Comparison of ENCODE assay signal across 8 cellular contexts in genomic region chr11:35083181-35084061, GRCh38. TPM values are rescaled to one million over a fixed set of nuclear protein-coding genes. Genes with fewer than 3 reads are reported as not detected.
DNase-seq lines count a peak whose midpoint lies in the region; ATAC-seq and TF ChIP-seq lines count a peak whose summit lies in the region.

No MANE protein-coding gene starts in this region.

- no TSS peak for BruUV-seq in Caco-2 (replicated peaks; lab: Mats Ljungman, UMichigan)

- POLR2A ChIA-PET in Caco-2 (lab: Charles Lee), result no interaction called here

- H3K36me3 Mint-ChIP-seq in activated T-helper 2 cell treated with anti-CD3 and anti-CD28 coated beads, Interferon-gamma antibody, Interleukin-2, Interleukin-4, amounts not matched to agents 10 μg/mL and 5 μg/mL and 100 μg/mL, durations not matched to agents 14 hours and 24 hours and 36 hours (ENCODE audit: low read depth), result no peaks in the 10 kb centered on the region
- no peaks in the 10 kb centered on the region for H3K36me3 Mint-ChIP-seq in Caco-2 (ENCODE audit: insufficient read depth, unreplicated experiment)

- H3K4me1 Mint-ChIP-seq in activated T-helper 2 cell treated with anti-CD3 and anti-CD28 coated beads, Interferon-gamma antibody, Interleukin-2, Interleukin-4, amounts not matched to agents 10 μg/mL and 5 μg/mL and 100 μg/mL, durations not matched to agents 14 hours and 24 hours and 36 hours (ENCODE audit: low read depth), result peaks cover 81% of the 10 kb centered on the region
- H3K4me1 Mint-ChIP-seq in Caco-2 (ENCODE audit: low read depth, unreplicated experiment), result no peaks in the 10 kb centered on the region

- no peaks in the 10 kb centered on the region for H3K9me3 ChIP-seq in NT2/D1 (ENCODE audit: insufficient read depth, low read length)
- 0 out of 2 replicates have a peak, but pooled peaks cover 2% of the 10 kb centered on the region for H3K9me3 ChIP-seq in Caco-2

- H3K4me1 ChIP-seq in NT2/D1 (ENCODE audit: insufficient read depth, insufficient read length) (no peaks in the 10 kb centered on the region), Caco-2 (no peaks in the 10 kb centered on the region; the same call in 1 of the 2 replicates)

- H3K27me3 ChIP-seq in NT2/D1 (ENCODE audit: insufficient read depth, insufficient read length) (no peaks in the 10 kb centered on the region), Caco-2 (replicated peaks; ENCODE audit: control insufficient read depth, insufficient read depth, low read length) (no peaks in the 10 kb centered on the region)

- no peaks in the 10 kb centered on the region for H3K27me3 Mint-ChIP-seq in activated T-helper 2 cell treated with anti-CD3 and anti-CD28 coated beads, Interferon-gamma antibody, Interleukin-2, Interleukin-4, amounts not matched to agents 10 μg/mL and 5 μg/mL and 100 μg/mL, durations not matched to agents 14 hours and 24 hours and 36 hours (ENCODE audit: low read depth)
- no peaks in the 10 kb centered on the region for H3K27me3 Mint-ChIP-seq in Caco-2 (ENCODE audit: insufficient read depth, unreplicated experiment)

- TF ChIP-seq CTCF in retinal pigment epithelial cell (conservative IDR thresholded peaks at IDR 0.05; ENCODE audit: low read depth, low read length) (no peak), Caco-2 (IDR thresholded peaks at IDR 0.05; ENCODE audit: insufficient read depth in 1 of 2, low read depth in 1 of 2, low read length in 1 of 2, severe bottlenecking in 1 of 2, unreplicated experiment in 1 of 2) (no peak)

- CTCF ChIA-PET in Caco-2 (lab: Charles Lee), result no interaction called here

- H3K9me3 Mint-ChIP-seq in activated T-helper 2 cell treated with anti-CD3 and anti-CD28 coated beads, Interferon-gamma antibody, Interleukin-2, Interleukin-4, amounts not matched to agents 10 μg/mL and 5 μg/mL and 100 μg/mL, durations not matched to agents 14 hours and 24 hours and 36 hours, result no peaks in the 10 kb centered on the region
- no peaks in the 10 kb centered on the region for H3K9me3 Mint-ChIP-seq in Caco-2 (ENCODE audit: unreplicated experiment)

- intact Hi-C loops in activated T-helper 2 cell treated with anti-CD3 and anti-CD28 coated beads, Interferon-gamma antibody, Interleukin-2, Interleukin-4, amounts not matched to agents 10 μg/mL and 5 μg/mL and 100 μg/mL, durations not matched to agents 14 hours and 24 hours and 36 hours (cut with micrococcal nuclease), result loop anchor here (1.0 to 2.0 kb wide), 7 partner anchors 17 to 309 kb away; no protein-coding TSS in a partner anchor
- intact Hi-C loops in Caco-2 (cut with micrococcal nuclease; ENCODE audit: unreplicated experiment), result no loop called here

- DNase-seq in NT2/D1 (ENCODE audit: low read depth, low spot score) (peak; percentile 71), germinal center (ENCODE audit: low spot score) (peak; percentile 75), retinal pigment epithelial cell (ENCODE audit: low read depth) (peak; percentile 53), Caco-2 (no peak), RKO (ENCODE audit: low spot score) (no peak)
- peak; percentile 62 for DNase-seq in activated T-helper 2 cell treated with anti-CD3 and anti-CD28 coated beads, Interferon-gamma antibody, Interleukin-2, Interleukin-4, amounts not matched to agents 10 μg/mL and 5 μg/mL and 100 μg/mL, durations not matched to agents 14 hours and 24 hours and 36 hours (ENCODE audit: low spot score)

- H3K4me3 ChIP-seq in NT2/D1 (ENCODE audit: insufficient read length, low read depth) (no peak overlapping the region), retinal pigment epithelial cell (ENCODE audit: low read length) (no peak overlapping the region), Caco-2 (ENCODE audit: low read depth, low read length) (no peak overlapping the region)

- H3K27ac Mint-ChIP-seq in activated T-helper 2 cell treated with anti-CD3 and anti-CD28 coated beads, Interferon-gamma antibody, Interleukin-2, Interleukin-4, amounts not matched to agents 10 μg/mL and 5 μg/mL and 100 μg/mL, durations not matched to agents 14 hours and 24 hours and 36 hours, result peak overlapping the region; percentile 69
- H3K27ac Mint-ChIP-seq in Caco-2 (ENCODE audit: unreplicated experiment), result no peak overlapping the region

- H3K4me3 Mint-ChIP-seq in activated T-helper 2 cell treated with anti-CD3 and anti-CD28 coated beads, Interferon-gamma antibody, Interleukin-2, Interleukin-4, amounts not matched to agents 10 μg/mL and 5 μg/mL and 100 μg/mL, durations not matched to agents 14 hours and 24 hours and 36 hours (ENCODE audit: low read depth), result no peak overlapping the region
- H3K4me3 Mint-ChIP-seq in Caco-2 (ENCODE audit: unreplicated experiment), result no peak overlapping the region

- H3K9ac ChIP-seq in NT2/D1 (ENCODE audit: insufficient read length, low read depth), result no peak overlapping the region

- H3K36me3 ChIP-seq in NT2/D1 (ENCODE audit: insufficient read depth, insufficient read length, low read length), result no peaks in the 10 kb centered on the region
- H3K36me3 ChIP-seq in Caco-2 (ENCODE audit: control insufficient read depth, insufficient read depth, low read length), result no peaks in the 10 kb centered on the region

- ATAC-seq in GM18508 (IDR thresholded peaks at IDR 0.05; ENCODE audit: insufficient read depth, unreplicated experiment) (peak; percentile 50), HG02852 (IDR thresholded peaks at IDR 0.05; ENCODE audit: unreplicated experiment) (peak; percentile 61)

RNA-seq across cellular contexts. Expression of gene CD44, which starts 55.5 kb away (rescaled TPM):
- 232 and 249 TPM in 2 replicates for total RNA-seq in activated T-helper 2 cell treated with anti-CD3 and anti-CD28 coated beads, Interferon-gamma antibody, Interleukin-2, Interleukin-4, amounts not matched to agents 10 μg/mL and 5 μg/mL and 100 μg/mL, durations not matched to agents 14 hours and 24 hours and 36 hours
- total RNA-seq in Caco-2 (2022), result 50.4 and 61.4 TPM in 2 replicates

Comparison
In these comparisons a context has a peak if more than half of its experiments do, and no peak if none do; other contexts are left out.
1. DNase-seq: peak in NT2/D1 (single experiment), activated T-helper 2 cell treated with anti-CD3 and anti-CD28 coated beads, Interferon-gamma antibody, Interleukin-2, Interleukin-4, amounts not matched to agents 10 μg/mL and 5 μg/mL and 100 μg/mL, durations not matched to agents 14 hours and 24 hours and 36 hours (single experiment), germinal center (single experiment) and retinal pigment epithelial cell (single experiment); none in Caco-2 (0 of 2) and RKO (single experiment).